9 cellular contexts compared by ENCODE assay signal in genomic region chr15:74978503-74978902, GRCh38. TPM values are rescaled to one million over a fixed set of nuclear protein-coding genes. Genes with fewer than 3 reads are reported as not detected.
DNase-seq lines count a peak whose midpoint lies in the region; ATAC-seq lines count a peak whose summit lies in the region.
"Had no signal": no experiment of that assay in that cellular context is flagged by ENCODE, and none has a peak within 500 bp of the region (broad histone marks: within the 10 kb centered on the region; RNA-seq: fewer than 3 reads in every experiment).

No MANE protein-coding gene starts in this region.

- DNase-seq in AG20443 (ENCODE audit: low spot score) (peak; percentile 62), NCI-H128 (lab: John Stamatoyannopoulos, UW; ENCODE audit: unreplicated experiment) (peak; percentile 31), mesenchymal stem cell (peak; percentile 32), DMS 273 treated with DMSO at 0.1 percent for 48 hours (lab: John Stamatoyannopoulos, UW) (no peak), SJCRH30 (no peak)
- peak; percentile 70 to 78 for DNase-seq in activated T-cell treated with anti-CD3 and anti-CD28 coated beads, Interleukin-2, amount 50 U/mL, for 48 hours

- no peaks in the 10 kb centered on the region for H3K79me1 ChIP-seq in mesenchymal stem cell (replicated peaks; ENCODE audit: low read length, poor library complexity, severe bottlenecking)

- H3K9me3 ChIP-seq in mesenchymal stem cell (ENCODE audit: control insufficient read depth, low read length) (no peaks in the 10 kb centered on the region), SJCRH30 (replicated peaks) (no peaks in the 10 kb centered on the region)

- H3K18ac ChIP-seq in mesenchymal stem cell (ENCODE audit: low read depth in 1 of 2, low read length in 2 of 2): no peak overlapping the region

- H2BK5ac ChIP-seq in mesenchymal stem cell (ENCODE audit: low read depth, low read length, poor library complexity, severe bottlenecking): no peak overlapping the region

- no peak overlapping the region for H2BK120ac ChIP-seq in mesenchymal stem cell (ENCODE audit: low read depth, low read length)

- no peak overlapping the region for H2BK12ac ChIP-seq in mesenchymal stem cell (ENCODE audit: low read length in 2 of 2)

- no peak overlapping the region for H2AK5ac ChIP-seq in mesenchymal stem cell (ENCODE audit: low read length, severe bottlenecking)

- H3K23ac ChIP-seq in mesenchymal stem cell (ENCODE audit: low read length in 2 of 2): no peak overlapping the region

- H3K27me3 ChIP-seq in mesenchymal stem cell (ENCODE audit: control insufficient read depth in 1 of 2, insufficient read depth in 1 of 2, low read length in 2 of 2) (peaks cover 0 to 6% of the 10 kb centered on the region in 2 experiments), SJCRH30 (no peaks in the 10 kb centered on the region)

- no peak overlapping the region for H3K4me2 ChIP-seq in mesenchymal stem cell (ENCODE audit: low read length, poor library complexity, severe bottlenecking)

- no peak overlapping the region for H3K4ac ChIP-seq in mesenchymal stem cell (ENCODE audit: low read depth in 1 of 2, low read length in 2 of 2)

- H3K4me3 ChIP-seq in mesenchymal stem cell (ENCODE audit: insufficient read depth in 1 of 2, low read depth in 1 of 2, low read length in 2 of 2) (no peak overlapping the region), SJCRH30 (no peak overlapping the region)

- no peak overlapping the region for H2AFZ ChIP-seq in mesenchymal stem cell (ENCODE audit: low read depth, low read length)

- H3K36me3 ChIP-seq in mesenchymal stem cell (ENCODE audit: control insufficient read depth in 1 of 2, insufficient read depth in 2 of 2, low read depth in 1 of 2, low read length in 2 of 2): no peaks in the 10 kb centered on the region
- H3K36me3 ChIP-seq in SJCRH30: no peaks in the 10 kb centered on the region

- peaks cover 3% of the 10 kb centered on the region for H3K4me1 ChIP-seq in mesenchymal stem cell (ENCODE audit: control insufficient read depth, insufficient read depth, low read depth, low read length)
- H3K4me1 ChIP-seq in SJCRH30: no peaks in the 10 kb centered on the region

- H3K9ac ChIP-seq in mesenchymal stem cell (ENCODE audit: low read length): no peak overlapping the region

- no peak overlapping the region for H2BK15ac ChIP-seq in mesenchymal stem cell (ENCODE audit: low read depth, poor library complexity, severe bottlenecking)

- ATAC-seq in HG02852 (IDR thresholded peaks at IDR 0.05; ENCODE audit: unreplicated experiment) (no peak), HG03439 (IDR thresholded peaks at IDR 0.05; ENCODE audit: unreplicated experiment) (no peak)

- H3K27ac ChIP-seq in mesenchymal stem cell (ENCODE audit: low read length, poor library complexity, severe bottlenecking) (no peak overlapping the region), SJCRH30 (no peak overlapping the region)
- H3K27ac ChIP-seq: HL-60 had no signal

- no peak overlapping the region for H3K14ac ChIP-seq in mesenchymal stem cell (ENCODE audit: low read length in 2 of 2)

- WGBS in mesenchymal stem cell: 23% methylated on average over 3 of the region's 3 CpGs

- no peak overlapping the region for H4K8ac ChIP-seq in mesenchymal stem cell (ENCODE audit: low read length)

- no peak overlapping the region for H4K91ac ChIP-seq in mesenchymal stem cell (ENCODE audit: low read length)

RNA-seq across cellular contexts. Expression of gene SCAMP5, which starts 16.9 kb away (rescaled TPM):
- 2.4 TPM for polyA plus RNA-seq in mesenchymal stem cell (2013, experiment 1 of 2)
- 2.2 TPM for polyA plus RNA-seq in mesenchymal stem cell (2013, experiment 2 of 2)
- total RNA-seq in SJCRH30 (2014; rRNA removed; shearing (Covaris generic)): 13.5 and 14.4 TPM in 2 replicates

RNA-seq across cellular contexts. Expression of gene RPP25, which starts 21.9 kb away (rescaled TPM):
- 13.5 TPM for polyA plus RNA-seq in mesenchymal stem cell (2013, experiment 1 of 2)
- polyA plus RNA-seq in mesenchymal stem cell (2013, experiment 2 of 2): 13.8 TPM
- 0.02 TPM in 1 of 2 replicates, not detected in the other for total RNA-seq in SJCRH30 (2014; rRNA removed; shearing (Covaris generic))

RNA-seq across cellular contexts. Expression of gene COX5A, which starts 40.6 kb away (rescaled TPM):
- polyA plus RNA-seq in mesenchymal stem cell (2013, experiment 1 of 2): 303 TPM
- 324 TPM for polyA plus RNA-seq in mesenchymal stem cell (2013, experiment 2 of 2)
- 212 and 220 TPM in 2 replicates for total RNA-seq in SJCRH30 (2014; rRNA removed; shearing (Covaris generic))

RNA-seq across cellular contexts. Expression of gene PPCDC, which starts 44.9 kb away (rescaled TPM):
- polyA plus RNA-seq in mesenchymal stem cell (2013, experiment 1 of 2): 4.0 TPM
- polyA plus RNA-seq in mesenchymal stem cell (2013, experiment 2 of 2): 4.6 TPM
- total RNA-seq in SJCRH30 (2014; rRNA removed; shearing (Covaris generic)): 21.5 and 25.5 TPM in 2 replicates

Comparison
In these comparisons a context has a peak if more than half of its experiments do, and no peak if none do; other contexts are left out.
1. DNase-seq: peak in AG20443 (single experiment), NCI-H128 (single experiment), activated T-cell treated with anti-CD3 and anti-CD28 coated beads, Interleukin-2, amount 50 U/mL, for 48 hours (2 of 2) and mesenchymal stem cell (single experiment); none in DMS 273 treated with DMSO at 0.1 percent for 48 hours (single experiment) and SJCRH30 (0 of 2).